14 cellular contexts compared by ENCODE assay signal in genomic region chr5:132301341-132302274, GRCh38. TPM values are rescaled to one million over a fixed set of nuclear protein-coding genes. Genes with fewer than 3 reads are reported as not detected.
DNase-seq lines count a peak whose midpoint lies in the region; TF ChIP-seq lines count a peak whose summit lies in the region.
"Had no signal": no experiment of that assay in that cellular context is flagged by ENCODE, and none has a peak within 500 bp of the region (broad histone marks: within the 10 kb centered on the region; RNA-seq: fewer than 3 reads in every experiment).

No MANE protein-coding gene starts in this region.

- H3K9me3 Mint-ChIP-seq in dendritic cell treated with granulocyte-macrophage colony-stimulating factor and Interleukin-4, amounts not matched to agents 40 ng/mL and 50 ng/mL, for 4 days: peaks cover 16% of the 10 kb centered on the region
- H3K9me3 Mint-ChIP-seq in endodermal cell: peaks cover 7% of the 10 kb centered on the region

- no peak for TF ChIP-seq CTCF in breast epithelium (IDR thresholded peaks at IDR 0.05)
- TF ChIP-seq CTCF in mammary epithelial cell (conservative IDR thresholded peaks at IDR 0.05 in 1 of 2, IDR thresholded peaks at IDR 0.05 in 1 of 2; ENCODE audit: extremely low read depth in 1 of 2, insufficient read depth in 1 of 2, low read depth in 1 of 2, low read length in 2 of 2): no peak
- TF ChIP-seq CTCF in endodermal cell (conservative IDR thresholded peaks at IDR 0.05): no peak

- intact Hi-C loops in breast epithelium (cut with DNase I; ENCODE audit: low total_unique reads): no loop called here
- intact Hi-C loops in mammary epithelial cell (cut with micrococcal nuclease): no loop called here
- intact Hi-C loops in dendritic cell treated with granulocyte-macrophage colony-stimulating factor and Interleukin-4, amounts not matched to agents 40 ng/mL and 50 ng/mL, for 4 days (cut with micrococcal nuclease): no loop called here

- peaks cover 15% of the 10 kb centered on the region for H3K36me3 Mint-ChIP-seq in dendritic cell treated with granulocyte-macrophage colony-stimulating factor and Interleukin-4, amounts not matched to agents 40 ng/mL and 50 ng/mL, for 4 days (ENCODE audit: low read depth)
- no peaks in the 10 kb centered on the region for H3K36me3 Mint-ChIP-seq in endodermal cell (ENCODE audit: low read depth)

- dilution Hi-C loops in mammary epithelial cell (cut with HindIII; ENCODE audit: low sequenced_read_pairs): no loop called here

- 86% methylated on average over 11 of the region's 11 CpGs for WGBS in mammary epithelial cell (ENCODE audit: low coverage, missing lambda C conversion rate)
- 90 to 93% methylated on average over 9 to 11 of the region's 11 CpGs for WGBS in endodermal cell (ENCODE audit: insufficient coverage in 1 of 2, insufficient read length in 1 of 2), 2 experiments

- H2AFZ ChIP-seq in mammary epithelial cell (ENCODE audit: low read depth, low read length): no peak overlapping the region
- H2AFZ ChIP-seq: hepatocyte had no signal

- no TSS peak for BruUV-seq in mammary epithelial cell (replicated peaks; lab: Mats Ljungman, UMichigan)

- H3K27me3 Mint-ChIP-seq in dendritic cell treated with granulocyte-macrophage colony-stimulating factor and Interleukin-4, amounts not matched to agents 40 ng/mL and 50 ng/mL, for 4 days: no peaks in the 10 kb centered on the region
- H3K27me3 Mint-ChIP-seq in endodermal cell (ENCODE audit: insufficient read depth): peaks cover 15% of the 10 kb centered on the region

- H3K79me2 ChIP-seq in mammary epithelial cell (ENCODE audit: insufficient read depth, low read length): peaks cover 42% of the 10 kb centered on the region

- no peak overlapping the region for H3K4me3 ChIP-seq in breast epithelium
- no peak overlapping the region for H3K4me3 ChIP-seq in mammary epithelial cell (replicated peaks in 1 of 3; ENCODE audit: insufficient read depth in 1 of 3, low read depth in 2 of 3, low read length in 3 of 3)
- H3K4me3 ChIP-seq in endodermal cell (ENCODE audit: low read length): no peak overlapping the region
- H3K4me3 ChIP-seq: hepatocyte, MG63 had no signal

- CTCF ChIA-PET in mammary epithelial cell (lab: Charles Lee; ENCODE audit: low non-redundant PET): no interaction called here

- H3K27me3 ChIP-seq in breast epithelium (no peaks in the 10 kb centered on the region), mammary epithelial cell (ENCODE audit: insufficient read depth, low read length) (no peaks in the 10 kb centered on the region), endodermal cell (ENCODE audit: control insufficient read depth, insufficient read depth, low read length, poor library complexity, severe bottlenecking) (peaks cover 6% of the 10 kb centered on the region)
- H3K27me3 ChIP-seq: hepatocyte, MG63 had no signal

- H4K20me1 ChIP-seq in mammary epithelial cell (ENCODE audit: insufficient read depth, low read length): no peaks in the 10 kb centered on the region

- TF ChIP-seq POLR2A in breast epithelium (IDR thresholded peaks at IDR 0.05): no peak

- H3K4me1 ChIP-seq in breast epithelium (peaks cover 0 to 6% of the 10 kb centered on the region in 2 donors), mammary epithelial cell (ENCODE audit: insufficient read depth, low read length) (no peaks in the 10 kb centered on the region), endodermal cell (ENCODE audit: control insufficient read depth, insufficient read depth, low read length) (peaks cover 3% of the 10 kb centered on the region)

- peaks cover 66% of the 10 kb centered on the region for H3K4me1 Mint-ChIP-seq in dendritic cell treated with granulocyte-macrophage colony-stimulating factor and Interleukin-4, amounts not matched to agents 40 ng/mL and 50 ng/mL, for 4 days (ENCODE audit: low read depth)
- peaks cover 15% of the 10 kb centered on the region for H3K4me1 Mint-ChIP-seq in endodermal cell
- H3K4me1 Mint-ChIP-seq: naive B cell had no signal

- no peaks in the 10 kb centered on the region for H3K36me3 ChIP-seq in breast epithelium
- H3K36me3 ChIP-seq in mammary epithelial cell (ENCODE audit: insufficient read depth, low read length): no peaks in the 10 kb centered on the region
- H3K36me3 ChIP-seq in endodermal cell (ENCODE audit: control insufficient read depth, insufficient read depth, low read length): no peaks in the 10 kb centered on the region
- H3K36me3 ChIP-seq: MG63 had no signal

- H3K4me3 Mint-ChIP-seq in dendritic cell treated with granulocyte-macrophage colony-stimulating factor and Interleukin-4, amounts not matched to agents 40 ng/mL and 50 ng/mL, for 4 days: no peak overlapping the region
- H3K4me3 Mint-ChIP-seq in endodermal cell: no peak overlapping the region
- H3K4me3 Mint-ChIP-seq: naive B cell had no signal

- no peak overlapping the region for H3K4me2 ChIP-seq in mammary epithelial cell (ENCODE audit: insufficient read depth, low read depth, low read length)
- H3K4me2 ChIP-seq: hepatocyte had no signal

- in situ Hi-C loops in mammary epithelial cell (cut with MboI; ENCODE audit: low sequenced_read_pairs in 2 of 2): no loop called here

- H3K9ac ChIP-seq in mammary epithelial cell (ENCODE audit: insufficient read depth, low read length) (no peak overlapping the region), endodermal cell (ENCODE audit: extremely low read depth, low read length, poor library complexity, severe bottlenecking) (no peak overlapping the region)

- H3K27ac ChIP-seq in breast epithelium (peak overlapping the region; percentile 69 to 83), mammary epithelial cell (ENCODE audit: insufficient read depth, low read depth, low read length) (no peak overlapping the region), endodermal cell (ENCODE audit: low read depth, low read length) (no peak overlapping the region)
- H3K27ac ChIP-seq: hepatocyte had no signal

- peak overlapping the region; percentile 39 for H3K27ac Mint-ChIP-seq in dendritic cell treated with granulocyte-macrophage colony-stimulating factor and Interleukin-4, amounts not matched to agents 40 ng/mL and 50 ng/mL, for 4 days
- H3K27ac Mint-ChIP-seq in endodermal cell: no peak overlapping the region
- H3K27ac Mint-ChIP-seq: naive B cell had no signal

- H3K9me3 ChIP-seq in breast epithelium (no peaks in the 10 kb centered on the region), mammary epithelial cell (replicated peaks; ENCODE audit: insufficient read depth, low read length) (no peaks in the 10 kb centered on the region), endodermal cell (ENCODE audit: control insufficient read depth, low read length) (peaks cover 13% of the 10 kb centered on the region)

- DNase-seq in breast epithelium (ENCODE audit: low spot score in 2 of 2): peak in 1 of 2 donors; percentile 35
- DNase-seq in mammary epithelial cell: no peak
- DNase-seq in mucosa of gallbladder (ENCODE audit: low spot score): peak; percentile 23
- DNase-seq in activated CD4-positive, alpha-beta T cell treated with anti-CD3 and anti-CD28 coated beads, Interleukin-2, amount 50 U/mL, for 4 hours: no peak
- DNase-seq in activated naive CD4-positive, alpha-beta T cell treated with Interleukin-2 at 50 U/mL for 16 hours: no peak
- DNase-seq in HPDE6-E6E7 (ENCODE audit: extremely low spot score): no peak
- no peak for DNase-seq in endodermal cell
- DNase-seq: activated gamma-delta T cell, anterior cingulate cortex, cortex of kidney, MG63, naive B cell had no signal

RNA-seq across cellular contexts. Expression of gene SLC22A4, which starts 7.4 kb away (rescaled TPM):
- 1 to 10 TPM; 1.3 to 4.5 (median 2.3) TPM for total RNA-seq in breast epithelium
- total RNA-seq in mammary epithelial cell: 1 to 10 TPM; 2.0 to 5.2 TPM
- polyA plus RNA-seq in mammary epithelial cell: 2.1 TPM
- polyA minus RNA-seq in mammary epithelial cell: 5.6 TPM
- 0.37 TPM for total RNA-seq in mucosa of gallbladder
- under 1 TPM in 1 of 2 donors, not detected in 1; 0.68 TPM for total RNA-seq in endodermal cell
- polyA plus RNA-seq in endodermal cell (2013, experiment 1 of 2): 0.18 TPM
- polyA plus RNA-seq in endodermal cell (2013, experiment 2 of 2): 0.12 TPM

RNA-seq across cellular contexts. Expression of gene PDLIM4, which starts 44.1 kb away (rescaled TPM):
- total RNA-seq in breast epithelium (100 to 1,000 TPM in 1 of 3 donors, 10 to 100 TPM in 1, 1 to 10 TPM in 1; 9.0 to 102 (median 71.4) TPM), mammary epithelial cell (100 to 1,000 TPM; 101 to 217 TPM), mucosa of gallbladder (20.7 TPM), endodermal cell (10 to 100 TPM in 1 of 2 donors, 1 to 10 TPM in 1; 9.0 to 11.2 TPM)
- 120 TPM for polyA plus RNA-seq in mammary epithelial cell
- polyA minus RNA-seq in mammary epithelial cell: 48.5 TPM
- 32.8 TPM for polyA plus RNA-seq in endodermal cell (2013, experiment 1 of 2)
- 29.0 TPM for polyA plus RNA-seq in endodermal cell (2013, experiment 2 of 2)

Comparison
In these comparisons a context has a peak if more than half of its experiments do, and no peak if none do; other contexts are left out.
1. H3K27ac ChIP-seq: peak in breast epithelium (2 of 2); none in mammary epithelial cell (single experiment) and endodermal cell (single experiment).